Comparison of ENCODE assay signal across 15 cellular contexts in the genomic region with DNA sequence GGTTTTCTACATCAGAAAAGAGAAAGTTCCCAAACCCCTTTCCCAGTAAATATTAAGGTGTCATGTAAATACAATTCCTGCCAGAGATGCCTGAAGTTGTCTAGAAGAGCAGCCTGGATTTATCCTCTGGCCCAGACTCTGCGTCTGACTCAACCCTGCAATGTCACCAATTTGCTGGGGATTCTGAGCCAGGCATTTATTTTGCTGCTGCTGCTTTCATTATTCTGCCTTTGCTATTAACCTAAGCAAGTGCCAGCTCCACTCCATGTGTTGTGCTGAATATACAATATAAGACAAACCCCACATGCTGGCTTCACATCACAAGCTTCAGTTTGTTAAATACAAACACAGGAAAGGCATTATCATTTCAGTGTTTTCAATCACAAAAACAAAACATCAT. TPM values are rescaled to one million over a fixed set of nuclear protein-coding genes. Genes with fewer than 3 reads are reported as not detected.
DNase-seq lines count a peak whose midpoint lies in the region; ATAC-seq and TF ChIP-seq lines count a peak whose summit lies in the region.
"Had no signal": no experiment of that assay in that cellular context is flagged by ENCODE, and none has a peak within 500 bp of the region (broad histone marks: within the 10 kb centered on the region; RNA-seq: fewer than 3 reads in every experiment).

No MANE protein-coding gene starts in this region.

- CTCF ChIA-PET in T-cell (lab: Charles Lee): no interaction called here

- no peak for ATAC-seq in GM18505 (IDR thresholded peaks at IDR 0.05; ENCODE audit: unreplicated experiment)
- ATAC-seq in T-cell (replicated peaks in 1 of 4): no peak
- ATAC-seq in natural killer cell: no peak
- ATAC-seq: activated CD8-positive, alpha-beta T cell treated with anti-CD3 and anti-CD28 coated beads for 36 hours; activated T-helper 17 cell treated with anti-CD3 and anti-CD28 coated beads, Interleukin-2, amount 50 U/mL, for 72 hours; effector memory CD8-positive, alpha-beta T cell had no signal

- no peaks in the 10 kb centered on the region for H3K36me3 ChIP-seq in MG63

- H3K27me3 Mint-ChIP-seq in T-cell: peaks cover 0 to 26% of the 10 kb centered on the region in 2 donors
- H3K27me3 Mint-ChIP-seq in natural killer cell (ENCODE audit: low read depth in 2 of 2): peaks cover 0 to 4% of the 10 kb centered on the region in 2 donors

- no peaks in the 10 kb centered on the region for H3K36me3 Mint-ChIP-seq in T-cell
- H3K36me3 Mint-ChIP-seq in natural killer cell: no peaks in the 10 kb centered on the region

- no peaks in the 10 kb centered on the region for H3K9me3 Mint-ChIP-seq in T-cell
- no peaks in the 10 kb centered on the region for H3K9me3 Mint-ChIP-seq in natural killer cell
- H3K9me3 Mint-ChIP-seq: activated CD8-positive, alpha-beta T cell treated with anti-CD3 and anti-CD28 coated beads for 36 hours; activated T-helper 17 cell treated with anti-CD3 and anti-CD28 coated beads, Interleukin-2, amount 50 U/mL, for 72 hours; effector memory CD8-positive, alpha-beta T cell had no signal

- H3K4me1 Mint-ChIP-seq in T-cell: peaks cover 0 to 20% (median 17%) of the 10 kb centered on the region in 3 donors
- H3K4me1 Mint-ChIP-seq in natural killer cell: peaks cover 0 to 24% of the 10 kb centered on the region in 2 donors

- TF ChIP-seq CTCF in natural killer cell (IDR thresholded peaks at IDR 0.05): no peak

- H3K27me3 ChIP-seq in MG63: no peaks in the 10 kb centered on the region

- DNase-seq in Ammon's horn (ENCODE audit: low spot score): peak; percentile 64
- DNase-seq in MG63: peak; percentile 1
- DNase-seq in cerebellum (ENCODE audit: low spot score): peak; percentile 36
- peak; percentile 55 for DNase-seq in medulla oblongata (ENCODE audit: extremely low spot score)
- DNase-seq in stimulated activated CD8-positive, alpha-beta memory T cell treated with anti-CD3 and anti-CD28 coated beads, Interleukin-4, amount 100 ng/mL, for 48 hours: no peak
- no peak for DNase-seq in T-cell
- DNase-seq in natural killer cell: no peak
- DNase-seq: activated CD8-positive, alpha-beta T cell treated with anti-CD3 and anti-CD28 coated beads for 36 hours; DMS153; effector memory CD8-positive, alpha-beta T cell; foreskin melanocyte; mammary epithelial cell; stimulated activated naive CD4-positive, alpha-beta T cell treated with Interleukin-2 at 50 U/mL for 16 hours had no signal

- no peak overlapping the region for H3K27ac Mint-ChIP-seq in T-cell
- H3K27ac Mint-ChIP-seq in natural killer cell: no peak overlapping the region
- H3K27ac Mint-ChIP-seq: activated CD8-positive, alpha-beta T cell treated with anti-CD3 and anti-CD28 coated beads for 36 hours; activated T-helper 17 cell treated with anti-CD3 and anti-CD28 coated beads, Interleukin-2, amount 50 U/mL, for 72 hours; effector memory CD8-positive, alpha-beta T cell had no signal

- TF ChIP-seq POLR2A in GM18505 (IDR thresholded peaks at IDR 0.05; ENCODE audit: borderline replicate concordance, extremely low read depth, insufficient read depth, insufficient read length): no peak

- no peak overlapping the region for H3K4me3 ChIP-seq in MG63

- H3K9me3 ChIP-seq in MG63: no peaks in the 10 kb centered on the region

- H3K4me3 Mint-ChIP-seq in T-cell (no peak overlapping the region), natural killer cell (no peak overlapping the region)
- H3K4me3 Mint-ChIP-seq: activated CD8-positive, alpha-beta T cell treated with anti-CD3 and anti-CD28 coated beads for 36 hours; activated T-helper 17 cell treated with anti-CD3 and anti-CD28 coated beads, Interleukin-2, amount 50 U/mL, for 72 hours; effector memory CD8-positive, alpha-beta T cell had no signal

- intact Hi-C loops in natural killer cell (cut with micrococcal nuclease): no loop called here

- POLR2A ChIA-PET in T-cell (lab: Charles Lee): no interaction called here

RNA-seq across cellular contexts. Expression of gene ELAPOR2, which starts 59.1 kb away (rescaled TPM):
- total RNA-seq in MG63 (2014; rRNA removed; shearing (Covaris generic); ENCODE audit: low replicate concordance): not detected in 2 replicates
- 41.9 TPM for total RNA-seq in cerebellum
- total RNA-seq in T-cell: 10 to 100 TPM in 3 of 5 donors, 1 to 10 TPM in 2; 3.8 to 15.9 (median 10.8) TPM
- total RNA-seq in natural killer cell: 1 to 10 TPM; 4.2 to 8.6 (median 6.2) TPM

Comparison
In these comparisons a context has a peak if more than half of its experiments do, and no peak if none do; other contexts are left out.
1. DNase-seq: peak in Ammon's horn (single experiment), MG63 (single experiment), cerebellum (single experiment) and medulla oblongata (single experiment); none in stimulated activated CD8-positive, alpha-beta memory T cell treated with anti-CD3 and anti-CD28 coated beads, Interleukin-4, amount 100 ng/mL, for 48 hours (single experiment), T-cell (0 of 34) and natural killer cell (single experiment).